27 cellular contexts compared by ENCODE assay signal in the genomic region with DNA sequence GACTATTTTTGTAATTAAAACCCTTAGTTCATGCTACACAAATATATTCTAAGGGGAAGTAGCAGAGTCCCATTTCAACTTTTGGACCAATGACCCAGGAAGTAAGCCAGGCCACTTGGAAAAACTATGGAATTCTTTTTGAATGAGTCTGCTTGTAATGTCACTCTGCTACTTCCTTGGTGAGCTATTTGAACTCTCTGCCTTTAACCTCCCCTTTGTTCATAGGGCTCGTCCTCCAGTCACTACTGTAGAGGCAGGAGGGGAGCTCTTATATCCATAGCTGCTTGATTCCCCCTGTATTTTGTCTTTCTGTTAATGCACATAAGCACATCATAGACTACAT.
DNase-seq lines count a peak whose midpoint lies in the region; ATAC-seq, FAIRE-seq and TF ChIP-seq lines count a peak whose summit lies in the region.
"Had no signal": no experiment of that assay in that cellular context is flagged by ENCODE, and none has a peak within 500 bp of the region (broad histone marks: within the 10 kb centered on the region; RNA-seq: fewer than 3 reads in every experiment).

No MANE protein-coding gene starts in this region.

- no peaks in the 10 kb centered on the region for H3K9me3 Mint-ChIP-seq in chondrocyte (ENCODE audit: low read depth)
- H3K9me3 Mint-ChIP-seq: effector memory CD8-positive, alpha-beta T cell; H9; stimulated activated naive B cell treated with anti-CD40 and anti-IgM and Interleukin-4, amounts not matched to agents 10 μg/mL and 1 μg/mL and 100 μg/mL, for 72 hours had no signal

- TF ChIP-seq POLR2A in HepG2 (IDR thresholded peaks at IDR 0.05; ENCODE audit: insufficient read depth in 1 of 2, low read depth in 2 of 2, low read length in 2 of 2), result no peak

- H4K20me1 ChIP-seq in HepG2 (ENCODE audit: insufficient read depth, low read length), result no peaks in the 10 kb centered on the region

- peak overlapping the region; percentile 11; the same call in 1 of the 2 replicates for H3K4me2 ChIP-seq in HepG2 (ENCODE audit: low read depth, low read length)

- no peaks in the 10 kb centered on the region for H3K36me3 ChIP-seq in HepG2 (replicated peaks in 1 of 2; ENCODE audit: control insufficient read depth in 1 of 2, insufficient read depth in 2 of 2, low read length in 2 of 2)
- H3K36me3 ChIP-seq: BE2C, cardiac muscle cell, upper lobe of right lung had no signal

- intact Hi-C loops in HepG2 (cut with micrococcal nuclease; ENCODE audit: unreplicated experiment), result no loop called here

- no TSS peak for BruUV-seq in HepG2 (replicated peaks; lab: Mats Ljungman, UMichigan)

- in situ Hi-C loops in Caki2 (cut with HindIII; ENCODE audit: low pct_unique_long_range_greater_than_20kb, low sequenced_read_pairs), result no loop called here
- in situ Hi-C loops in HepG2 (cut with HindIII; ENCODE audit: extremely low pct_ligation_motif_present, low pct_unique_long_range_greater_than_20kb), result no loop called here

- POLR2A ChIA-PET in HepG2 (lab: Yijun Ruan, JAX), result no interaction called here

- TF ChIP-seq EP300 in Ishikawa (IDR thresholded peaks at IDR 0.05; ENCODE audit: borderline replicate concordance) (no peak), HepG2 (IDR thresholded peaks at IDR 0.05; ENCODE audit: low read depth in 2 of 2, low read length in 2 of 2) (no peak), HepG2 (CRISPR knock-in tag; IDR thresholded peaks at IDR 0.05; ENCODE audit: borderline replicate concordance) (no peak)

- no peak overlapping the region for H3K9ac ChIP-seq in HepG2 (ENCODE audit: insufficient read depth, low read depth, low read length)

- H3K27me3 ChIP-seq in HepG2 (ENCODE audit: control insufficient read depth in 1 of 2, insufficient read depth in 2 of 2, low read length in 2 of 2), result no peaks in the 10 kb centered on the region
- H3K27me3 ChIP-seq: BE2C, cardiac muscle cell, upper lobe of right lung had no signal

- H3K27ac ChIP-seq in HepG2 (ENCODE audit: extremely low read length, insufficient read depth, low read length), result no peak overlapping the region
- H3K27ac ChIP-seq: cardiac muscle cell, skin epidermis, upper lobe of right lung had no signal

- ATAC-seq in HepG2 (peak; percentile 74), GM21360 (IDR thresholded peaks at IDR 0.05; ENCODE audit: unreplicated experiment) (no peak)
- ATAC-seq: effector memory CD8-positive, alpha-beta T cell; stimulated activated naive B cell treated with anti-CD40 and anti-IgM and Interleukin-4, amounts not matched to agents 10 μg/mL and 1 μg/mL and 100 μg/mL, for 72 hours; upper lobe of right lung had no signal

- no peak for TF ChIP-seq RAD21 in Ishikawa (IDR thresholded peaks at IDR 0.05; ENCODE audit: low read depth)
- no peak for TF ChIP-seq RAD21 in HepG2 (CRISPR knock-in tag; IDR thresholded peaks at IDR 0.05)

- H3K4me1 ChIP-seq in HepG2 (ENCODE audit: insufficient read depth, low read length), result peaks cover 22% of the 10 kb centered on the region
- H3K4me1 ChIP-seq: BE2C, upper lobe of right lung had no signal

- 14% methylated on average over 1 of the region's 1 CpG for WGBS in HepG2 (ENCODE audit: low lambda C conversion rate)

- no peak overlapping the region for H3K27ac Mint-ChIP-seq in chondrocyte (ENCODE audit: unreplicated experiment)
- H3K27ac Mint-ChIP-seq: effector memory CD8-positive, alpha-beta T cell; stimulated activated naive B cell treated with anti-CD40 and anti-IgM and Interleukin-4, amounts not matched to agents 10 μg/mL and 1 μg/mL and 100 μg/mL, for 72 hours had no signal

- no peak for TF ChIP-seq CTCF in HepG2 (CRISPR knock-in tag; IDR thresholded peaks at IDR 0.05)
- no peak for TF ChIP-seq CTCF in chondrocyte (IDR thresholded peaks at IDR 0.05)

- H3K79me2 ChIP-seq in HepG2 (ENCODE audit: insufficient read depth, low read length), result no peaks in the 10 kb centered on the region

- no peak for FAIRE-seq in HepG2 (lab: Jason Lieb, UNC)
- FAIRE-seq: GM12891, keratinocyte had no signal

- DNase-seq in Caki2 (ENCODE audit: low read depth) (peak; percentile 50), astrocyte of the hippocampus (ENCODE audit: low read depth, low spot score) (peak; percentile 26), HepG2 (ENCODE audit: low spot score) (peak; percentile 66), chondrocyte (ENCODE audit: low spot score) (no peak), DMS53 treated with DMSO at 0.1 percent for 48 hours (lab: John Stamatoyannopoulos, UW; ENCODE audit: unreplicated experiment) (no peak), dedifferentiated amniotic fluid mesenchymal stem cell (ENCODE audit: extremely low spot score) (no peak)
- DNase-seq: activated CD4-positive, CD25-positive, alpha-beta regulatory T cell treated with anti-CD3 and anti-CD28 coated beads, Interleukin-2, amount 50 U/mL, for 72 hours; activated CD8-positive, alpha-beta memory T cell treated with anti-CD3 and anti-CD28 coated beads, Interleukin-2, amount 50 U/mL, for 48 hours; activated naive CD4-positive, alpha-beta T cell treated with anti-CD3 and anti-CD28 coated beads, Interleukin-2, amount 50 U/mL, for 16 hours; BE2C; effector memory CD8-positive, alpha-beta T cell; glutamatergic neuron; H9; Kasumi-1; NCI-H1930; NCI-H69; occipital lobe; RPMI8226; stimulated activated naive B cell treated with anti-CD40 and anti-IgM and Interleukin-4, amounts not matched to agents 10 μg/mL and 1 μg/mL and 100 μg/mL, for 72 hours; T-helper 2 cell; upper lobe of right lung had no signal

- no peaks in the 10 kb centered on the region for H3K9me3 ChIP-seq in HepG2 (ENCODE audit: low read length)
- H3K9me3 ChIP-seq: BE2C, upper lobe of right lung had no signal

- no peak overlapping the region for H2AFZ ChIP-seq in HepG2 (ENCODE audit: low read length)

- no peaks in the 10 kb centered on the region for H3K27me3 Mint-ChIP-seq in chondrocyte (ENCODE audit: low read depth)

- H3K4me3 Mint-ChIP-seq in chondrocyte (ENCODE audit: unreplicated experiment), result no peak overlapping the region
- H3K4me3 Mint-ChIP-seq: effector memory CD8-positive, alpha-beta T cell; H9; stimulated activated naive B cell treated with anti-CD40 and anti-IgM and Interleukin-4, amounts not matched to agents 10 μg/mL and 1 μg/mL and 100 μg/mL, for 72 hours had no signal

- H3K4me3 ChIP-seq in HepG2 (replicated peaks in 1 of 3; ENCODE audit: insufficient read depth in 1 of 3, low read depth in 2 of 3, low read length in 3 of 3), result no peak overlapping the region
- H3K4me3 ChIP-seq: cardiac muscle cell, skin epidermis, upper lobe of right lung had no signal

- CTCF ChIA-PET in HepG2 (lab: Yijun Ruan, JAX; ENCODE audit: low intra/inter-chr PET ratio, low total read pairs), result no interaction called here

- H3K36me3 Mint-ChIP-seq in chondrocyte (ENCODE audit: low read depth), result peaks cover 2% of the 10 kb centered on the region
- H3K36me3 Mint-ChIP-seq: stimulated activated naive B cell treated with anti-CD40 and anti-IgM and Interleukin-4, amounts not matched to agents 10 μg/mL and 1 μg/mL and 100 μg/mL, for 72 hours had no signal

- peaks cover 28% of the 10 kb centered on the region for H3K4me1 Mint-ChIP-seq in chondrocyte (ENCODE audit: low read depth)
- H3K4me1 Mint-ChIP-seq: stimulated activated naive B cell treated with anti-CD40 and anti-IgM and Interleukin-4, amounts not matched to agents 10 μg/mL and 1 μg/mL and 100 μg/mL, for 72 hours had no signal

TF ChIP-seq in Ishikawa, 13 proteins besides CTCF, POLR2A, EP300 and RAD21:
- no peak for TF ChIP-seq EGR1 (IDR thresholded peaks at IDR 0.05)
- 0 out of 2 replicates have a peak, but pooled peaks have one; percentile 12 for TF ChIP-seq TEAD4 (IDR thresholded peaks at IDR 0.05)
- TF ChIP-seq YY1 (IDR thresholded peaks at IDR 0.05; ENCODE audit: low read depth), result no peak

TF ChIP-seq in HepG2, 621 proteins besides CTCF, POLR2A, EP300 and RAD21 (continues in another document):
- TF ChIP-seq, protein P1, sequence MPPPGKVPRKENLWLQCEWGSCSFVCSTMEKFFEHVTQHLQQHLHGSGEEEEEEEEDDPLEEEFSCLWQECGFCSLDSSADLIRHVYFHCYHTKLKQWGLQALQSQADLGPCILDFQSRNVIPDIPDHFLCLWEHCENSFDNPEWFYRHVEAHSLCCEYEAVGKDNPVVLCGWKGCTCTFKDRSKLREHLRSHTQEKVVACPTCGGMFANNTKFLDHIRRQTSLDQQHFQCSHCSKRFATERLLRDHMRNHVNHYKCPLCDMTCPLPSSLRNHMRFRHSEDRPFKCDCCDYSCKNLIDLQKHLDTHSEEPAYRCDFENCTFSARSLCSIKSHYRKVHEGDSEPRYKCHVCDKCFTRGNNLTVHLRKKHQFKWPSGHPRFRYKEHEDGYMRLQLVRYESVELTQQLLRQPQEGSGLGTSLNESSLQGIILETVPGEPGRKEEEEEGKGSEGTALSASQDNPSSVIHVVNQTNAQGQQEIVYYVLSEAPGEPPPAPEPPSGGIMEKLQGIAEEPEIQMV (CRISPR knock-in tag; IDR thresholded peaks at IDR 0.05; ENCODE audit: low read depth), result no peak
- TF ChIP-seq GABPB1 (CRISPR knock-in tag; IDR thresholded peaks at IDR 0.05) (no peak), KLF12 (CRISPR knock-in tag; IDR thresholded peaks at IDR 0.05; ENCODE audit: borderline replicate concordance) (no peak), GATA4 (IDR thresholded peaks at IDR 0.05; ENCODE audit: borderline replicate concordance, low read depth) (no peak), ZNF143 (CRISPR knock-in tag; IDR thresholded peaks at IDR 0.05) (no peak), ATF1 (CRISPR knock-in tag; IDR thresholded peaks at IDR 0.05) (no peak), ZNF281 (CRISPR knock-in tag; IDR thresholded peaks at IDR 0.05; ENCODE audit: borderline replicate concordance) (no peak), RARA (CRISPR knock-in tag; IDR thresholded peaks at IDR 0.05) (peak; percentile 68), NFYC (CRISPR knock-in tag; IDR thresholded peaks at IDR 0.05) (no peak)

Comparison
In these comparisons a context has a peak if more than half of its experiments do, and no peak if none do; other contexts are left out.
1. DNase-seq: peak in Caki2 (single experiment), astrocyte of the hippocampus (single experiment) and HepG2 (single experiment); none in chondrocyte (single experiment), DMS53 treated with DMSO at 0.1 percent for 48 hours (single experiment) and dedifferentiated amniotic fluid mesenchymal stem cell (single experiment).